15 cellular contexts compared by ENCODE assay signal in genomic region chr2:208929894-208930427, GRCh38.
DNase-seq lines count a peak whose midpoint lies in the region; TF ChIP-seq lines count a peak whose summit lies in the region.
"Had no signal": no experiment of that assay in that cellular context is flagged by ENCODE, and none has a peak within 500 bp of the region (broad histone marks: within the 10 kb centered on the region; RNA-seq: fewer than 3 reads in every experiment).

No MANE protein-coding gene starts in this region.

- CTCF ChIA-PET in Calu3 (lab: Charles Lee), result no interaction called here

- peak overlapping the region; percentile 39 for H3K4me3 Mint-ChIP-seq in Calu3 (ENCODE audit: low read depth, unreplicated experiment)
- H3K4me3 Mint-ChIP-seq in mesothelial cell of epicardium, result no peak overlapping the region
- H3K4me3 Mint-ChIP-seq in immature natural killer cell, result no peak overlapping the region
- H3K4me3 Mint-ChIP-seq: CD4-positive, alpha-beta T cell had no signal

- H3K27me3 Mint-ChIP-seq in Calu3 (ENCODE audit: unreplicated experiment) (no peaks in the 10 kb centered on the region), mesothelial cell of epicardium (ENCODE audit: low read depth) (no peaks in the 10 kb centered on the region), immature natural killer cell (ENCODE audit: low read depth in 3 of 3) (no peaks in the 10 kb centered on the region)
- H3K27me3 Mint-ChIP-seq: CD4-positive, alpha-beta T cell had no signal

- H3K36me3 Mint-ChIP-seq in Calu3 (ENCODE audit: insufficient read depth, unreplicated experiment), result peaks cover 11% of the 10 kb centered on the region
- no peaks in the 10 kb centered on the region for H3K36me3 Mint-ChIP-seq in mesothelial cell of epicardium
- no peaks in the 10 kb centered on the region for H3K36me3 Mint-ChIP-seq in immature natural killer cell

- intact Hi-C loops in Calu3 (cut with micrococcal nuclease; ENCODE audit: unreplicated experiment), result no loop called here

- BruUV-seq in Calu3 (replicated peaks; lab: Mats Ljungman, UMichigan), result no TSS peak

- TF ChIP-seq CTCF in Calu3 (IDR thresholded peaks at IDR 0.05; ENCODE audit: unreplicated experiment) (no peak), mesothelial cell of epicardium (IDR thresholded peaks at IDR 0.05; ENCODE audit: unreplicated experiment) (no peak)

- DNase-seq in Calu3, result no peak
- DNase-seq in OCI-M1 (lab: John Stamatoyannopoulos, UW), result peak; percentile 56
- DNase-seq in mesothelial cell of epicardium (ENCODE audit: low spot score in 2 of 2, unreplicated experiment in 2 of 2), result no peak
- no peak for DNase-seq in NCI-H2029 (lab: John Stamatoyannopoulos, UW)
- DNase-seq in NCI-H748 treated with DMSO at 0.1 percent for 48 hours (lab: John Stamatoyannopoulos, UW), result no peak
- DNase-seq in immature natural killer cell, result no peak
- DNase-seq: ACHN; BE2C; C1 segment of cervical spinal cord; Caco-2; CD4-positive, alpha-beta T cell; DMS153; DMS79; GDM1; GM23248 had no signal

- H3K9me3 Mint-ChIP-seq in Calu3 (ENCODE audit: low read depth, unreplicated experiment), result no peaks in the 10 kb centered on the region
- H3K9me3 Mint-ChIP-seq in mesothelial cell of epicardium, result peaks cover 7% of the 10 kb centered on the region
- peaks cover 1 to 29% (median 10%) of the 10 kb centered on the region in 6 donors for H3K9me3 Mint-ChIP-seq in immature natural killer cell

- peak overlapping the region; percentile 100 for H3K27ac Mint-ChIP-seq in Calu3 (ENCODE audit: unreplicated experiment)
- peak overlapping the region; percentile 67 for H3K27ac Mint-ChIP-seq in mesothelial cell of epicardium
- no peak overlapping the region for H3K27ac Mint-ChIP-seq in immature natural killer cell
- H3K27ac Mint-ChIP-seq: CD4-positive, alpha-beta T cell had no signal

- peaks cover 31% of the 10 kb centered on the region for H3K4me1 Mint-ChIP-seq in Calu3 (ENCODE audit: low read depth, unreplicated experiment)
- peaks cover 29% of the 10 kb centered on the region for H3K4me1 Mint-ChIP-seq in mesothelial cell of epicardium
- no peaks in the 10 kb centered on the region for H3K4me1 Mint-ChIP-seq in immature natural killer cell

Comparison
In these comparisons a context has a peak if more than half of its experiments do, and no peak if none do; other contexts are left out.
1. H3K27ac Mint-ChIP-seq: peak in Calu3 (single experiment) and mesothelial cell of epicardium (single experiment); none in immature natural killer cell (0 of 6).